Comparison of ENCODE assay signal across 15 cellular contexts in genomic region chr6:34806738-34807453, GRCh38. TPM values are rescaled to one million over a fixed set of nuclear protein-coding genes. Genes with fewer than 3 reads are reported as not detected.
DNase-seq lines count a peak whose midpoint lies in the region; ATAC-seq and TF ChIP-seq lines count a peak whose summit lies in the region.
"Had no signal": no experiment of that assay in that cellular context is flagged by ENCODE, and none has a peak within 500 bp of the region (broad histone marks: within the 10 kb centered on the region; RNA-seq: fewer than 3 reads in every experiment).

No MANE protein-coding gene starts in this region.

- H4K20me1 ChIP-seq in GM23248 (ENCODE audit: insufficient read depth): peaks cover 3% of the 10 kb centered on the region

- H3K4me2 ChIP-seq in GM23248 (ENCODE audit: unreplicated experiment): no peak overlapping the region

- POLR2A ChIA-PET in RWPE1 (lab: Yijun Ruan, JAX; ENCODE audit: low non-redundant PET): no interaction called here

- WGBS in GM23248 (ENCODE audit: low coverage in 1 of 2, low lambda C conversion rate in 2 of 2, missing lambda C conversion rate in 2 of 2), 2 experiments: 91 to 93% methylated on average over 9 of the region's 9 CpGs
- WGBS in psoas muscle, 3 donors: 86 to 93% (median 88%) methylated on average over 9 of the region's 9 CpGs

- no peaks in the 10 kb centered on the region for H3F3A ChIP-seq in GM23248 (ENCODE audit: insufficient read depth)

- H3K9me3 ChIP-seq in GM23248 (ENCODE audit: low read depth) (no peaks in the 10 kb centered on the region), psoas muscle (no peaks in the 10 kb centered on the region)
- H3K9me3 ChIP-seq: uterus had no signal

- ATAC-seq in psoas muscle (peak; percentile 50 to 69 (median 60)), HG02870 (IDR thresholded peaks at IDR 0.05; ENCODE audit: unreplicated experiment) (no peak), left colon (no peak)
- ATAC-seq: stimulated activated naive CD8-positive, alpha-beta T cell treated with anti-CD3 and anti-CD28 coated beads, Interleukin-15, Interleukin-2, amounts not matched to agents 100 U/mL and 50 U/mL, for 24 hours had no signal

- H3K4me3 ChIP-seq in GM23248 (no peak overlapping the region), psoas muscle (no peak overlapping the region), coronary artery (no peak overlapping the region)
- H3K4me3 ChIP-seq: dorsolateral prefrontal cortex, uterus had no signal

- intact Hi-C loops in psoas muscle (cut with DNase I): no loop called here
- intact Hi-C loops in left colon (cut with DNase I, micrococcal nuclease): no loop called here

- TF ChIP-seq CTCF in RWPE1 (conservative IDR thresholded peaks at IDR 0.05; ENCODE audit: low read depth): no peak
- TF ChIP-seq CTCF in psoas muscle (IDR thresholded peaks at IDR 0.05): no peak
- no peak for TF ChIP-seq CTCF in coronary artery (IDR thresholded peaks at IDR 0.05)

- peak; percentile 29 for DNase-seq in GM23248
- DNase-seq in RWPE1 (ENCODE audit: low spot score): peak; percentile 55
- peak; percentile 33 for DNase-seq in fibroblast of peridontal ligament (ENCODE audit: extremely low read depth)
- DNase-seq in psoas muscle: no peak
- no peak for DNase-seq in left colon
- DNase-seq in coronary artery (ENCODE audit: low spot score): no peak
- DNase-seq: activated CD4-positive, alpha-beta memory T cell treated with anti-CD3 and anti-CD28 coated beads, Interleukin-2, amount 10 ng/mL, durations not matched to agents 7 days and 5 days; amygdala; dorsolateral prefrontal cortex; NCI-H1417 treated with DMSO at 0.1 percent for 48 hours; NCI-H345; stimulated activated naive CD8-positive, alpha-beta T cell treated with anti-CD3 and anti-CD28 coated beads, Interleukin-15, Interleukin-2, amounts not matched to agents 100 U/mL and 50 U/mL, for 24 hours; uterus had no signal

- no peak overlapping the region for H2AFZ ChIP-seq in GM23248

- H3K27ac ChIP-seq in GM23248 (no peak overlapping the region), RWPE1 (no peak overlapping the region), psoas muscle (no peak overlapping the region), coronary artery (no peak overlapping the region)
- H3K27ac ChIP-seq: C4-2B, dorsolateral prefrontal cortex, uterus had no signal

- no peak overlapping the region for H3K9ac ChIP-seq in GM23248

- CTCF ChIA-PET in RWPE1 (lab: Yijun Ruan, JAX): interaction anchor here (0.6 kb wide), 1 partner anchor 34 kb away, joined by 3 read pairs; no protein-coding TSS in a partner anchor

- H3K9me2 ChIP-seq in GM23248 (ENCODE audit: insufficient read depth): no peaks in the 10 kb centered on the region

- H3K79me2 ChIP-seq in GM23248 (ENCODE audit: insufficient read depth): peaks cover 82% of the 10 kb centered on the region

- in situ Hi-C loops in GM23248 (cut with MboI): no loop called here

- H3K27me3 ChIP-seq in GM23248 (replicated peaks; ENCODE audit: insufficient read depth) (no peaks in the 10 kb centered on the region), psoas muscle (ENCODE audit: insufficient read depth in 3 of 3, low read length in 2 of 3) (no peaks in the 10 kb centered on the region)
- H3K27me3 ChIP-seq: dorsolateral prefrontal cortex, uterus had no signal

- no peaks in the 10 kb centered on the region for H3K36me3 ChIP-seq in GM23248 (ENCODE audit: low read depth)
- H3K36me3 ChIP-seq in psoas muscle (ENCODE audit: insufficient read depth in 1 of 2, low read depth in 1 of 2): no peaks in the 10 kb centered on the region
- H3K36me3 ChIP-seq: uterus had no signal

- no peaks in the 10 kb centered on the region for H3K4me1 ChIP-seq in GM23248 (ENCODE audit: insufficient read depth)
- peaks cover 39% of the 10 kb centered on the region for H3K4me1 ChIP-seq in psoas muscle
- H3K4me1 ChIP-seq: uterus had no signal

RNA-seq across cellular contexts. Expression of gene BLTP3A, which starts 15.0 kb away (rescaled TPM):
- total RNA-seq in GM23248 (2014; rRNA removed; shearing (Covaris generic)): 4.9 TPM in 2 replicates
- polyA plus RNA-seq in GM23248 (2016; fragmentation: Nextera tagmentation; extraction: Ambion mirVana) (3.1 and 3.2 TPM in 2 replicates), psoas muscle (1 to 10 TPM; 4.2 to 9.6 (median 4.5) TPM)
- total RNA-seq in psoas muscle (10 to 100 TPM; 16.5 to 34.7 (median 20.8) TPM), left colon (1 to 10 TPM; 7.5 to 9.7 TPM)

RNA-seq across cellular contexts. Expression of gene SNRPC, which starts 49.6 kb away (rescaled TPM):
- total RNA-seq in GM23248 (2014; rRNA removed; shearing (Covaris generic)): 61.4 and 98.9 TPM in 2 replicates
- polyA plus RNA-seq in GM23248 (2016; fragmentation: Nextera tagmentation; extraction: Ambion mirVana) (204 and 207 TPM in 2 replicates), psoas muscle (100 to 1,000 TPM; 123 to 198 (median 181) TPM)
- total RNA-seq in psoas muscle (10 to 100 TPM; 77.0 to 97.7 (median 86.3) TPM), left colon (10 to 100 TPM; 54.8 to 60.7 TPM)

Comparison
In these comparisons a context has a peak if more than half of its experiments do, and no peak if none do; other contexts are left out.
1. DNase-seq: peak in GM23248 (single experiment), RWPE1 (single experiment) and fibroblast of peridontal ligament (single experiment); none in psoas muscle (0 of 2), left colon (0 of 2) and coronary artery (single experiment).
2. ATAC-seq: peak in psoas muscle (4 of 4); none in HG02870 (single experiment) and left colon (single experiment).